17 cellular contexts compared by ENCODE assay signal in genomic region chr9:8627944-8628679, GRCh38.
DNase-seq lines count a peak whose midpoint lies in the region; ATAC-seq and TF ChIP-seq lines count a peak whose summit lies in the region.
"Had no signal": no experiment of that assay in that cellular context is flagged by ENCODE, and none has a peak within 500 bp of the region (broad histone marks: within the 10 kb centered on the region; RNA-seq: fewer than 3 reads in every experiment).

No MANE protein-coding gene starts in this region.

- no peak for TF ChIP-seq POLR2A in thyroid gland (IDR thresholded peaks at IDR 0.05)

- H3K27me3 ChIP-seq in thyroid gland: no peaks in the 10 kb centered on the region

- no peak for ATAC-seq in HG03460 (IDR thresholded peaks at IDR 0.05; ENCODE audit: unreplicated experiment)
- no peak for ATAC-seq in stimulated activated naive CD8-positive, alpha-beta T cell treated with anti-CD3 and anti-CD28 coated beads, Interleukin-15, Interleukin-2, amounts not matched to agents 100 U/mL and 50 U/mL, for 24 hours
- ATAC-seq: activated CD8-positive, alpha-beta memory T cell treated with anti-CD3 and anti-CD28 coated beads, Interleukin-2, amount 10 ng/mL, durations not matched to agents 7 days and 5 days had no signal

- H3K4me3 ChIP-seq in thyroid gland (replicated peaks in 1 of 3): no peak overlapping the region
- H3K4me3 ChIP-seq: GM23248 had no signal

- no peaks in the 10 kb centered on the region for H3K9me3 ChIP-seq in thyroid gland

- DNase-seq in NCI-H1105 treated with DMSO at 0.1 percent for 48 hours (lab: John Stamatoyannopoulos, UW) (peak; percentile 72), NCI-H345 (lab: John Stamatoyannopoulos, UW) (peak; percentile 86), epithelial cell of prostate (ENCODE audit: low read depth, low spot score) (peak; percentile 78), retina (peak; percentile 60), thyroid gland (no peak), inferior parietal cortex (ENCODE audit: extremely low spot score) (no peak)
- no peak for DNase-seq in stimulated activated naive CD8-positive, alpha-beta T cell treated with anti-CD3 and anti-CD28 coated beads, Interleukin-15, Interleukin-2, amounts not matched to agents 100 U/mL and 50 U/mL, for 24 hours
- DNase-seq: activated CD8-positive, alpha-beta memory T cell treated with anti-CD3 and anti-CD28 coated beads, Interleukin-2, amount 10 ng/mL, durations not matched to agents 7 days and 5 days; activated gamma-delta T cell treated with Interleukin-2 at 50 U/mL for 16 hours; effector memory CD4-positive, alpha-beta T cell; foreskin fibroblast; GM23248; mesendoderm; NCI-H526; small intestine; stimulated activated naive CD4-positive, alpha-beta T cell had no signal

- H3K4me1 ChIP-seq in thyroid gland: peaks cover 0 to 3% of the 10 kb centered on the region in 2 donors

- no peak for TF ChIP-seq CTCF in thyroid gland (IDR thresholded peaks at IDR 0.05)

- no peaks in the 10 kb centered on the region for H3K36me3 ChIP-seq in thyroid gland

- peak overlapping the region; percentile 30 for H3K27ac ChIP-seq in epithelial cell of prostate
- no peak overlapping the region for H3K27ac ChIP-seq in thyroid gland
- H3K27ac ChIP-seq: GM23248 had no signal

- 81 to 86% methylated on average over 8 of the region's 8 CpGs for WGBS in thyroid gland, 2 donors

- intact Hi-C loops in thyroid gland (cut with DNase I): no loop called here

Comparison
In these comparisons a context has a peak if more than half of its experiments do, and no peak if none do; other contexts are left out.
1. DNase-seq: peak in NCI-H1105 treated with DMSO at 0.1 percent for 48 hours (single experiment), NCI-H345 (single experiment), epithelial cell of prostate (single experiment) and retina (single experiment); none in thyroid gland (0 of 2), inferior parietal cortex (single experiment) and stimulated activated naive CD8-positive, alpha-beta T cell treated with anti-CD3 and anti-CD28 coated beads, Interleukin-15, Interleukin-2, amounts not matched to agents 100 U/mL and 50 U/mL, for 24 hours (single experiment).